8 cellular contexts compared by ENCODE assay signal in the genomic region with DNA sequence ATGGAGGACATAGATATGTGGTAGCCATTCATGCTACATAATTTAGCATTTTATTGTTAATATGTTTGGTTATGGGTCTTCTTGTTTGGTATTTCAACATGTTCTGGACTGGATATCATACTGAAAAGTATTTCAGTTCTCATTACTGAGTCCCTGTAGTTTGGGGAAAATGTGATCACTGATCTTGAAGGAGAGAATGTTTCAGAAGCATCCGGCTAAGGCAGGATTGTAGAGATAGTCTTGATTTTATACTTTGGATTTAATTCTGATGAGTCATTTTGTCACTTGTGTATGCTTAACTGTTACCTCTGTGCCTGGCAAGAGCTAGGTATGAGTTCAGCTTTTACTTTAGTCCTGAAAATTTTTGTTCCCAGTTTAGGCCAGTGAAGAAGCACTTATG. TPM values are rescaled to one million over a fixed set of nuclear protein-coding genes. Genes with fewer than 3 reads are reported as not detected.
A peak's percentile ranks its signal among the peaks of the same experiment; 100 is the strongest.
DNase-seq lines count a peak whose midpoint lies in the region; ATAC-seq and TF ChIP-seq lines count a peak whose summit lies in the region.

No MANE protein-coding gene starts in this region.

- H3K27ac ChIP-seq in heart left ventricle (peak overlapping the region; percentile 49 to 99 (median 94)), mesodermal cell (ENCODE audit: low read depth, low read length, severe bottlenecking) (peak overlapping the region; percentile 78), uterus (peak overlapping the region; percentile 98 to 100)

- H3K4me3 ChIP-seq in heart left ventricle (peak overlapping the region in 7 of 12 donors; percentile 3 to 75 (median 20)), mesodermal cell (ENCODE audit: extremely low read depth, insufficient read depth, low read length, poor library complexity, severe bottlenecking) (peak overlapping the region; percentile 3), uterus (peak overlapping the region in 1 of 2 donors; percentile 16)

- TF ChIP-seq POLR2A in heart left ventricle (IDR thresholded peaks at IDR 0.05) (no peak), uterus (IDR thresholded peaks at IDR 0.05) (no peak)

- peaks cover 0 to 3% (median 2%) of the 10 kb centered on the region in 5 experiments for H3K9me3 Mint-ChIP-seq in brain

- WGBS in heart left ventricle, 4 donors, result 34 to 44% (median 38%) methylated on average over 1 of the region's 1 CpG
- WGBS in mesodermal cell (ENCODE audit: insufficient coverage in 2 of 2), 2 experiments, result 83 to 100% methylated on average over 1 of the region's 1 CpG

- intact Hi-C loops in heart left ventricle (cut with DNase I), result loop anchor here in 1 of 10 donors (5.0 kb wide), 1 partner anchor 75 kb away; no protein-coding TSS in a partner anchor
- intact Hi-C loops in left ventricle myocardium superior (cut with micrococcal nuclease), result no loop called here
- intact Hi-C loops in uterus (cut with DNase I; ENCODE audit: low total_unique reads), result no loop called here

- TF ChIP-seq CTCF in heart left ventricle (IDR thresholded peaks at IDR 0.05) (no peak), brain (conservative IDR thresholded peaks at IDR 0.05) (no peak), uterus (IDR thresholded peaks at IDR 0.05) (no peak)

- no peaks in the 10 kb centered on the region for H3K9me3 ChIP-seq in heart left ventricle
- no peaks in the 10 kb centered on the region for H3K9me3 ChIP-seq in mesodermal cell (ENCODE audit: control insufficient read depth, low read length)
- H3K9me3 ChIP-seq in uterus, result no peaks in the 10 kb centered on the region

- H3K4me1 Mint-ChIP-seq in brain, result peaks cover 91% of the 10 kb centered on the region

- DNase-seq in heart left ventricle (no peak), left ventricle myocardium superior (no peak), uterus (no peak), DMS153 (lab: John Stamatoyannopoulos, UW) (no peak), NCI-H526 (lab: John Stamatoyannopoulos, UW) (no peak)

- H3K27me3 ChIP-seq in heart left ventricle, result no peaks in the 10 kb centered on the region
- no peaks in the 10 kb centered on the region for H3K27me3 ChIP-seq in uterus

- H3K27ac Mint-ChIP-seq in brain, result peak overlapping the region; percentile 62 to 100 (median 99)

- peaks cover 0 to 24% (median 0%) of the 10 kb centered on the region in 9 donors for H3K36me3 ChIP-seq in heart left ventricle
- peaks cover 43% of the 10 kb centered on the region for H3K36me3 ChIP-seq in mesodermal cell (ENCODE audit: control insufficient read depth, insufficient read depth, low read length)
- H3K36me3 ChIP-seq in uterus, result no peaks in the 10 kb centered on the region

- H3K4me3 Mint-ChIP-seq in brain, result peak overlapping the region; percentile 91 to 100 (median 95)

- no peak for ATAC-seq in heart left ventricle
- ATAC-seq in left ventricle myocardium superior, result no peak
- ATAC-seq in HG02852 (IDR thresholded peaks at IDR 0.05; ENCODE audit: unreplicated experiment), result no peak

- H3K36me3 Mint-ChIP-seq in brain, result peaks cover 56% of the 10 kb centered on the region

- H3K27me3 Mint-ChIP-seq in brain, result peaks cover 15% of the 10 kb centered on the region

- H3K4me1 ChIP-seq in heart left ventricle, result peaks cover 31 to 92% (median 80%) of the 10 kb centered on the region in 12 donors
- H3K4me1 ChIP-seq in mesodermal cell (ENCODE audit: control insufficient read depth, insufficient read depth, low read length, poor library complexity, severe bottlenecking), result peaks cover 46% of the 10 kb centered on the region
- peaks cover 4 to 14% of the 10 kb centered on the region in 2 donors for H3K4me1 ChIP-seq in uterus

RNA-seq across cellular contexts. Expression of gene CHD2, which starts 7.1 kb away (rescaled TPM):
- total RNA-seq in heart left ventricle (10 to 100 TPM; 28.3 to 76.8 (median 46.4) TPM), left ventricle myocardium superior (57.2 TPM), uterus (100 to 1,000 TPM in 3 of 4 donors, 10 to 100 TPM in 1; 71.0 to 166 (median 152) TPM)
- polyA plus RNA-seq in heart left ventricle (10 to 100 TPM; 23.1 to 28.7 TPM), brain (ENCODE audit: insufficient read depth, low read depth, low replicate concordance) (28.2 TPM)
- 45.4 TPM for polyA plus RNA-seq in mesodermal cell (2013, experiment 1 of 2)
- 37.3 TPM for polyA plus RNA-seq in mesodermal cell (2013, experiment 2 of 2)
